Comparison of ENCODE assay signal across 8 cellular contexts in the genomic region with DNA sequence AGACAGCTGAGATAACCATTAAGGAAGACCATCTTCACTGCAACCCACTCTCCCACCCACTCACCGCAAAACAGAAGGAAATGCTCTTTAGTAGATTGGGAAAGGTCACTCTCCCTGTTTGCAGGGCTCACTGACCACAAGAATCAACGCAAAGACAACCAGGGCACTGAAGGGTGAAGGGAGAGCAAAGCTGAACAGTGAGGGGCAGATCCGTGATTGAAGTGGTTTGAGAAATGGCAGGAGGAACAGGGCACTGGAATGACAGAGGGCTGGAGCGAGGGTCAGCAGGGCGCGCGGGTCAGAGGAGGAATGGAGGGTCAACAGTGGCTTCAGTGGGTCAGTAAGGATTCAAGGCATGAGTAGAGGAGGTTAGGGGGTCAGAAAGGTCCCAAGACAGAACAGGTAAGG. TPM values are rescaled to one million over a fixed set of nuclear protein-coding genes. Genes with fewer than 3 reads are reported as not detected.
A peak's percentile ranks its signal among the peaks of the same experiment; 100 is the strongest.
DNase-seq lines count a peak whose midpoint lies in the region; ATAC-seq and TF ChIP-seq lines count a peak whose summit lies in the region.

No MANE protein-coding gene starts in this region.

- H3K27me3 Mint-ChIP-seq in activated T-helper 1 cell treated with anti-CD3 and anti-CD28 coated beads, Interleukin-12 subunit alpha, Interleukin-12 subunit beta, Interleukin-2, Interleukin-4 antibody, amounts not matched to agents 30 ng/mL and 10 ng/mL and 1 ng/mL, durations not matched to agents 14 hours and 24 hours and 36 hours (ENCODE audit: insufficient read depth) = no peaks in the 10 kb centered on the region

- no peaks in the 10 kb centered on the region for H3K27me3 ChIP-seq in spleen (replicated peaks in 1 of 7)

- H3K4me1 Mint-ChIP-seq in activated T-helper 1 cell treated with anti-CD3 and anti-CD28 coated beads, Interleukin-12 subunit alpha, Interleukin-12 subunit beta, Interleukin-2, Interleukin-4 antibody, amounts not matched to agents 30 ng/mL and 10 ng/mL and 1 ng/mL, durations not matched to agents 14 hours and 24 hours and 36 hours (ENCODE audit: low read depth) = peaks cover 63% of the 10 kb centered on the region

- peak; percentile 29 for DNase-seq in GF-D8 (lab: John Stamatoyannopoulos, UW)
- no peak for DNase-seq in activated T-helper 1 cell treated with anti-CD3 and anti-CD28 coated beads, Interleukin-12 subunit alpha, Interleukin-12 subunit beta, Interleukin-2, Interleukin-4 antibody, amounts not matched to agents 30 ng/mL and 10 ng/mL and 1 ng/mL, durations not matched to agents 14 hours and 24 hours and 36 hours (ENCODE audit: low spot score)
- no peak for DNase-seq in spleen
- DNase-seq in NCI-H187 (lab: John Stamatoyannopoulos, UW) = no peak

- TF ChIP-seq POLR2A in spleen (IDR thresholded peaks at IDR 0.05) = no peak
- TF ChIP-seq POLR2A in GM18505 (IDR thresholded peaks at IDR 0.05; ENCODE audit: borderline replicate concordance, extremely low read depth, insufficient read depth, insufficient read length) = no peak

- H3K9me3 ChIP-seq in iPS-18c (ENCODE audit: control insufficient read depth, insufficient read depth, low read length) (no peaks in the 10 kb centered on the region), spleen (no peaks in the 10 kb centered on the region)

- intact Hi-C loops in activated T-helper 1 cell treated with anti-CD3 and anti-CD28 coated beads, Interleukin-12 subunit alpha, Interleukin-12 subunit beta, Interleukin-2, Interleukin-4 antibody, amounts not matched to agents 30 ng/mL and 10 ng/mL and 1 ng/mL, durations not matched to agents 14 hours and 24 hours and 36 hours (cut with micrococcal nuclease) = loop anchor here (10.0 kb wide), 3 partner anchors 294 to 834 kb away; a partner anchor contains a TSS
- intact Hi-C loops in spleen (cut with DNase I; ENCODE audit: low total_unique reads) = no loop called here

- peak overlapping the region; percentile 85 to 96 (median 92) for H3K27ac ChIP-seq in spleen

- H3K36me3 ChIP-seq in spleen = peaks cover 0 to 3% (median 0%) of the 10 kb centered on the region in 6 donors

- peak overlapping the region; percentile 97 for H3K27ac Mint-ChIP-seq in activated T-helper 1 cell treated with anti-CD3 and anti-CD28 coated beads, Interleukin-12 subunit alpha, Interleukin-12 subunit beta, Interleukin-2, Interleukin-4 antibody, amounts not matched to agents 30 ng/mL and 10 ng/mL and 1 ng/mL, durations not matched to agents 14 hours and 24 hours and 36 hours

- H3K4me3 Mint-ChIP-seq in activated T-helper 1 cell treated with anti-CD3 and anti-CD28 coated beads, Interleukin-12 subunit alpha, Interleukin-12 subunit beta, Interleukin-2, Interleukin-4 antibody, amounts not matched to agents 30 ng/mL and 10 ng/mL and 1 ng/mL, durations not matched to agents 14 hours and 24 hours and 36 hours = peak overlapping the region; percentile 98

- no peaks in the 10 kb centered on the region for H3K9me3 Mint-ChIP-seq in activated T-helper 1 cell treated with anti-CD3 and anti-CD28 coated beads, Interleukin-12 subunit alpha, Interleukin-12 subunit beta, Interleukin-2, Interleukin-4 antibody, amounts not matched to agents 30 ng/mL and 10 ng/mL and 1 ng/mL, durations not matched to agents 14 hours and 24 hours and 36 hours

- peaks cover 23% of the 10 kb centered on the region for H3K36me3 Mint-ChIP-seq in activated T-helper 1 cell treated with anti-CD3 and anti-CD28 coated beads, Interleukin-12 subunit alpha, Interleukin-12 subunit beta, Interleukin-2, Interleukin-4 antibody, amounts not matched to agents 30 ng/mL and 10 ng/mL and 1 ng/mL, durations not matched to agents 14 hours and 24 hours and 36 hours (ENCODE audit: low read depth)

- H3K4me3 ChIP-seq in iPS-18c (ENCODE audit: insufficient read depth, low read depth, low read length) (peak overlapping the region; percentile 99), spleen (peak overlapping the region; percentile 74 to 93 (median 89))

- ATAC-seq in HG02973 (IDR thresholded peaks at IDR 0.05; ENCODE audit: unreplicated experiment) (peak; percentile 5), HG02840 (IDR thresholded peaks at IDR 0.05; ENCODE audit: low FRiP score, unreplicated experiment) (no peak), GM18505 (IDR thresholded peaks at IDR 0.05; ENCODE audit: unreplicated experiment) (no peak)

- peaks cover 35 to 76% (median 66%) of the 10 kb centered on the region in 6 donors for H3K4me1 ChIP-seq in spleen

- 0 to 1% (median 0%) methylated on average over 7 of the region's 7 CpGs for WGBS in spleen, 5 donors

- no peak for TF ChIP-seq CTCF in spleen (IDR thresholded peaks at IDR 0.05 in 8 of 11, conservative IDR thresholded peaks at IDR 0.05 in 3 of 11)

RNA-seq across cellular contexts. Expression of a gene that starts 0.5 kb away (rescaled TPM):
- 29.5 and 30.2 TPM in 2 replicates for total RNA-seq in activated T-helper 1 cell treated with anti-CD3 and anti-CD28 coated beads, Interleukin-12 subunit alpha, Interleukin-12 subunit beta, Interleukin-2, Interleukin-4 antibody, amounts not matched to agents 30 ng/mL and 10 ng/mL and 1 ng/mL, durations not matched to agents 14 hours and 24 hours and 36 hours
- total RNA-seq in spleen = 10 to 100 TPM; 25.4 to 39.8 (median 29.1) TPM
- polyA plus RNA-seq in spleen = 10 to 100 TPM in 2 of 3 donors, 1 to 10 TPM in 1; 8.5 to 13.1 (median 10.3) TPM

RNA-seq across cellular contexts. Expression of a gene that starts 11.6 kb away (rescaled TPM):
- total RNA-seq in activated T-helper 1 cell treated with anti-CD3 and anti-CD28 coated beads, Interleukin-12 subunit alpha, Interleukin-12 subunit beta, Interleukin-2, Interleukin-4 antibody, amounts not matched to agents 30 ng/mL and 10 ng/mL and 1 ng/mL, durations not matched to agents 14 hours and 24 hours and 36 hours = 30.2 and 30.8 TPM in 2 replicates
- total RNA-seq in spleen = 10 to 100 TPM; 22.7 to 53.3 (median 32.3) TPM
- polyA plus RNA-seq in spleen = 10 to 100 TPM in 1 of 3 donors, 1 to 10 TPM in 2; 6.2 to 14.1 (median 8.1) TPM
